1 cellular context compared by ENCODE assay signal in genomic region chr2:207930747-207931146, GRCh38.
TF ChIP-seq lines count a peak whose summit lies in the region.

No MANE protein-coding gene starts in this region.

TF ChIP-seq in SK-N-SH, 30 proteins besides CTCF, POLR2A, EP300 and RAD21 (continued from another document):
- TF ChIP-seq MEF2A (IDR thresholded peaks at IDR 0.05; ENCODE audit: borderline replicate concordance, low read depth): no peak
- no peak for TF ChIP-seq JUND (IDR thresholded peaks at IDR 0.05)
TF ChIP-seq in SK-N-SH: peak in this region for 0.
